ENCODE assay signal across 8 cellular contexts in genomic region chr4:74311696-74312313, GRCh38. TPM values are rescaled to one million over a fixed set of nuclear protein-coding genes. Genes with fewer than 3 reads are reported as not detected.
A peak's percentile ranks its signal among the peaks of the same experiment; 100 is the strongest.
DNase-seq lines count a peak whose midpoint lies in the region; ATAC-seq, FAIRE-seq and TF ChIP-seq lines count a peak whose summit lies in the region.

No MANE protein-coding gene starts in this region.

- H3K79me2 ChIP-seq in Loucy (ENCODE audit: insufficient read depth, low read length), result no peaks in the 10 kb centered on the region

- H3K9me2 ChIP-seq in Loucy (replicated peaks; ENCODE audit: low read depth, low read length), result no peaks in the 10 kb centered on the region

- ATAC-seq in GM21367 (IDR thresholded peaks at IDR 0.05; ENCODE audit: unreplicated experiment), result peak; percentile 73

- peak; percentile 85 for TF ChIP-seq CTCF in Loucy (conservative IDR thresholded peaks at IDR 0.05; ENCODE audit: low read length)

- H3K36me3 ChIP-seq in Loucy (ENCODE audit: insufficient read depth, low read length), result no peaks in the 10 kb centered on the region
- no peaks in the 10 kb centered on the region for H3K36me3 ChIP-seq in small intestine (ENCODE audit: control insufficient read depth in 2 of 2, insufficient read depth in 2 of 2, low read length in 2 of 2)

- H3K4me2 ChIP-seq in Loucy (ENCODE audit: low read depth, low read length, poor library complexity, severe bottlenecking), result peak overlapping the region; percentile 19

- no peaks in the 10 kb centered on the region for H4K20me1 ChIP-seq in Loucy (ENCODE audit: insufficient read depth, low read length, poor library complexity, severe bottlenecking)

- H3K4me1 ChIP-seq in Loucy (ENCODE audit: insufficient read depth, low read length, poor library complexity, severe bottlenecking) (peaks cover 21% of the 10 kb centered on the region), small intestine (ENCODE audit: control insufficient read depth in 2 of 2, insufficient read depth in 1 of 2, low read depth in 1 of 2, low read length in 1 of 2) (no peaks in the 10 kb centered on the region)

- peak; percentile 15 for FAIRE-seq in TTC549 (lab: Jason Lieb, UNC)
- FAIRE-seq in small intestine (lab: Jason Lieb, UNC), result no peak

- peak overlapping the region; percentile 42; the same call in 1 of the 2 replicates for H2AFZ ChIP-seq in Loucy (ENCODE audit: low read length)

- H3K9ac ChIP-seq in Loucy (ENCODE audit: low read depth, low read length, poor library complexity, severe bottlenecking), result no peak overlapping the region

- H3K27me3 ChIP-seq in Loucy (ENCODE audit: insufficient read depth, low read length, poor library complexity, severe bottlenecking) (no peaks in the 10 kb centered on the region), small intestine (ENCODE audit: control insufficient read depth in 2 of 2, insufficient read depth in 2 of 2, low read length in 2 of 2) (no peaks in the 10 kb centered on the region)

- H3K4me3 ChIP-seq in Loucy (ENCODE audit: low read length, poor library complexity, severe bottlenecking), result no peak overlapping the region
- H3K4me3 ChIP-seq in small intestine (ENCODE audit: low read depth in 1 of 2, low read length in 2 of 2), result no peak overlapping the region

- DNase-seq in SHP77 (lab: John Stamatoyannopoulos, UW), result peak; percentile 40 to 52
- no peak for DNase-seq in SHP77 treated with DMSO at 0.1 percent for 48 hours (lab: John Stamatoyannopoulos, UW)
- DNase-seq in glomerular visceral epithelial cell (ENCODE audit: extremely low spot score), result peak; percentile 56
- peak; percentile 61 for DNase-seq in small intestine
- no peak for DNase-seq in NCI-H2171 (lab: John Stamatoyannopoulos, UW)

- H3K9me3 ChIP-seq in Loucy (ENCODE audit: insufficient read depth, low read depth, low read length) (no peaks in the 10 kb centered on the region), small intestine (ENCODE audit: control insufficient read depth, low read depth) (no peaks in the 10 kb centered on the region)

- no peak overlapping the region for H3K27ac ChIP-seq in small intestine (ENCODE audit: low read depth in 1 of 2, low read length in 1 of 2)

- peaks cover 4% of the 10 kb centered on the region; the same call in 1 of the 2 replicates for H3F3A ChIP-seq in Loucy (ENCODE audit: low read depth)

- 24 to 35% (median 33%) methylated on average over 4 of the region's 4 CpGs for WGBS in small intestine, 3 donors

RNA-seq across cellular contexts. Expression of gene EPGN, which starts 3.5 kb away (rescaled TPM):
- polyA plus RNA-seq in small intestine, result not detected

RNA-seq across cellular contexts. Expression of gene EREG, which starts 53.1 kb away (rescaled TPM):
- polyA plus RNA-seq in small intestine, result under 1 TPM in 2 of 3 donors, not detected in 1; 0.22 to 0.75 TPM

Comparison
In these comparisons a context has a peak if more than half of its experiments do, and no peak if none do; other contexts are left out.
1. DNase-seq: peak in SHP77 (2 of 2), glomerular visceral epithelial cell (single experiment) and small intestine (single experiment); none in SHP77 treated with DMSO at 0.1 percent for 48 hours (single experiment) and NCI-H2171 (single experiment).